ENCODE assay signal across 8 cellular contexts in genomic region chr11:9250139-9250582, GRCh38. TPM values are rescaled to one million over a fixed set of nuclear protein-coding genes. Genes with fewer than 3 reads are reported as not detected.
DNase-seq lines count a peak whose midpoint lies in the region; ATAC-seq, FAIRE-seq and TF ChIP-seq lines count a peak whose summit lies in the region.

No MANE protein-coding gene starts in this region.

- FAIRE-seq in pancreas (lab: Jason Lieb, UNC), result no peak

- H3K79me2 ChIP-seq in neural progenitor cell (ENCODE audit: low read depth), result peaks cover 100% of the 10 kb centered on the region

- H3K4me3 ChIP-seq in heart right ventricle (no peak overlapping the region), heart left ventricle (no peak overlapping the region), neural progenitor cell (no peak overlapping the region), pancreas (no peak overlapping the region)

- TF ChIP-seq CTCF in heart right ventricle (IDR thresholded peaks at IDR 0.05), result no peak
- no peak for TF ChIP-seq CTCF in heart left ventricle (IDR thresholded peaks at IDR 0.05)
- no peak for TF ChIP-seq CTCF in neural progenitor cell (IDR thresholded peaks at IDR 0.05)
- no peak for TF ChIP-seq CTCF in pancreas (IDR thresholded peaks at IDR 0.05)

- peaks cover 7% of the 10 kb centered on the region for H3K4me1 Mint-ChIP-seq in neural progenitor cell

- peaks cover 53% of the 10 kb centered on the region for H4K20me1 ChIP-seq in neural progenitor cell (ENCODE audit: low read depth)

- H3K9me3 Mint-ChIP-seq in neural progenitor cell, result peaks cover 2% of the 10 kb centered on the region

- no peaks in the 10 kb centered on the region for H3K27me3 Mint-ChIP-seq in neural progenitor cell (ENCODE audit: insufficient read depth, low read depth)

- H3K36me3 ChIP-seq in heart right ventricle (peaks cover 0 to 17% (median 1%) of the 10 kb centered on the region in 9 donors), heart left ventricle (peaks cover 0 to 14% (median 4%) of the 10 kb centered on the region in 9 donors), neural progenitor cell (no peaks in the 10 kb centered on the region), pancreas (no peaks in the 10 kb centered on the region)

- H3K27ac ChIP-seq in heart right ventricle, result peak overlapping the region in 6 of 10 donors; percentile 7 to 83 (median 30)
- peak overlapping the region in 4 of 12 donors; percentile 0 to 79 (median 32) for H3K27ac ChIP-seq in heart left ventricle
- H3K27ac ChIP-seq in neural progenitor cell, result peak overlapping the region; percentile 81
- H3K27ac ChIP-seq in pancreas, result no peak overlapping the region

- H3K4me3 Mint-ChIP-seq in neural progenitor cell, result no peak overlapping the region

- TF ChIP-seq POLR2A in heart left ventricle (IDR thresholded peaks at IDR 0.05), result no peak

- H2AFZ ChIP-seq in neural progenitor cell (replicated peaks), result no peak overlapping the region

- 16 to 21% methylated on average over 2 of the region's 2 CpGs for WGBS in heart right ventricle, 2 donors
- 16 to 26% (median 22%) methylated on average over 2 of the region's 2 CpGs for WGBS in heart left ventricle, 4 donors
- WGBS in pancreas, 2 donors, result 43 to 45% methylated on average over 2 of the region's 2 CpGs

- peaks cover 33% of the 10 kb centered on the region for H3K36me3 Mint-ChIP-seq in neural progenitor cell

- peak overlapping the region; percentile 82 for H3K27ac Mint-ChIP-seq in neural progenitor cell

- no peaks in the 10 kb centered on the region for H3K9me3 ChIP-seq in heart right ventricle
- H3K9me3 ChIP-seq in heart left ventricle, result no peaks in the 10 kb centered on the region
- H3K9me3 ChIP-seq in neural progenitor cell (ENCODE audit: low read depth), result no peaks in the 10 kb centered on the region
- no peaks in the 10 kb centered on the region for H3K9me3 ChIP-seq in pancreas

- H3K4me1 ChIP-seq in heart right ventricle (peaks cover 3 to 82% (median 51%) of the 10 kb centered on the region in 9 donors), heart left ventricle (peaks cover 6 to 76% (median 42%) of the 10 kb centered on the region in 12 donors), neural progenitor cell (peaks cover 5% of the 10 kb centered on the region), pancreas (no peaks in the 10 kb centered on the region)

- no peak for DNase-seq in heart right ventricle
- no peak for DNase-seq in heart left ventricle
- peak; percentile 37 for DNase-seq in activated CD4-positive, alpha-beta T cell treated with anti-CD3 and anti-CD28 coated beads for 48 hours
- no peak for DNase-seq in neural progenitor cell (ENCODE audit: low spot score)
- DNase-seq in pancreas, result no peak
- DNase-seq in DMS 273 (lab: John Stamatoyannopoulos, UW; ENCODE audit: unreplicated experiment), result no peak
- DNase-seq in retina, result no peak

- no peak overlapping the region for H3K4me2 ChIP-seq in neural progenitor cell

- H3K9ac ChIP-seq in neural progenitor cell, result no peak overlapping the region

- H3K27me3 ChIP-seq in heart right ventricle, result no peaks in the 10 kb centered on the region
- no peaks in the 10 kb centered on the region for H3K27me3 ChIP-seq in heart left ventricle
- H3K27me3 ChIP-seq in neural progenitor cell, result no peaks in the 10 kb centered on the region
- no peaks in the 10 kb centered on the region for H3K27me3 ChIP-seq in pancreas

- intact Hi-C loops in heart right ventricle (cut with DNase I) (loop anchor here in 1 of 10 donors (10.0 kb wide), 1 partner anchor 45 kb away; no protein-coding TSS in a partner anchor), heart left ventricle (cut with DNase I) (loop anchor here in 1 of 10 donors (5.0 kb wide), 1 partner anchor 33 kb away; no protein-coding TSS in a partner anchor), pancreas (cut with DNase I) (no loop called here)

- peaks cover 3% of the 10 kb centered on the region for H3F3A ChIP-seq in neural progenitor cell (ENCODE audit: low read depth)

- ATAC-seq in heart right ventricle, result peak in 2 of 8 donors; percentile 35
- ATAC-seq in heart left ventricle, result no peak
- peak; percentile 66 for ATAC-seq in HG03060 (IDR thresholded peaks at IDR 0.05; ENCODE audit: low read depth, unreplicated experiment)
- ATAC-seq in pancreas, result no peak

RNA-seq across cellular contexts. Expression of gene DENND5A, which starts 15.0 kb away (rescaled TPM):
- total RNA-seq in heart right ventricle (100 to 1,000 TPM in 8 of 10 donors, 10 to 100 TPM in 2; 94.1 to 178 (median 122) TPM), heart left ventricle (100 to 1,000 TPM; 104 to 175 (median 118) TPM), neural progenitor cell (ENCODE audit: low replicate concordance) (134 and 142 TPM in 2 replicates), pancreas (10 to 100 TPM; 21.5 to 32.1 (median 27.8) TPM)
- polyA plus RNA-seq in heart right ventricle (10 to 100 TPM; 48.9 to 79.2 TPM), heart left ventricle (10 to 100 TPM; 44.5 to 94.2 TPM), pancreas (10 to 100 TPM; 20.0 to 27.0 TPM)

Comparison
In these comparisons a context has a peak if more than half of its experiments do, and no peak if none do; other contexts are left out.
1. H3K27ac ChIP-seq: peak in heart right ventricle (6 of 10) and neural progenitor cell (single experiment); none in pancreas (0 of 4).